ENCODE assay signal across 1 cellular context in the genomic region with DNA sequence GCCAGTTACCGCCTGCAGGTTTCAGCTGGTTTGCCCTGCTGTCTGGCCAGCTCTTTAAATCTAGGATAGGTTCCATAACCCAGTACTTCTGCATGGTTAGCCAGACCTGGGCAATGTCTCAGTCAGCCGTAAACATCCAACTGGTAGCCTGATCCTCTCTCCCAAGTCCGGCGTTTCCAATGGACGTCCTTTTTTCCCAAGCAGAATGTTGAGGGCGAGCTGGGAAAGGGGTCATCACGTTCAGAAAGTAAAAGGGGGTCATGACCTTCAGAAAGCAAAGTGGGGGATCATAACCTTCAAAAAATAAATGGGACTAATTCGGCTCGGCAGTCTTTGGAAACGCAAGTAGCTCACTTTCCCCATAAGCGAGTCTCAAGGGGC.
TF ChIP-seq lines count a peak whose summit lies in the region.

No MANE protein-coding gene starts in this region.

TF ChIP-seq in GM23338, 12 proteins besides CTCF, POLR2A, EP300 and RAD21:
- TF ChIP-seq EZH2 (IDR thresholded peaks at IDR 0.05; ENCODE audit: low read depth, unreplicated experiment) (no peak), ZNF331 (CRISPR knock-in tag; IDR thresholded peaks at IDR 0.05; ENCODE audit: low read depth) (no peak), ZNF114 (CRISPR knock-in tag; IDR thresholded peaks at IDR 0.05) (no peak), JUNB (IDR thresholded peaks at IDR 0.05; ENCODE audit: unreplicated experiment) (no peak), CREB1 (CRISPR knock-in tag; IDR thresholded peaks at IDR 0.05; ENCODE audit: low read depth) (no peak), EZH2phosphoT487 (IDR thresholded peaks at IDR 0.05; ENCODE audit: unreplicated experiment) (no peak), NANOG (IDR thresholded peaks at IDR 0.05; ENCODE audit: borderline replicate concordance) (no peak), POLR2AphosphoS5 (IDR thresholded peaks at IDR 0.05; ENCODE audit: low read depth) (no peak), STAT1 (IDR thresholded peaks at IDR 0.05; ENCODE audit: unreplicated experiment) (no peak)
- TF ChIP-seq, protein P1, sequence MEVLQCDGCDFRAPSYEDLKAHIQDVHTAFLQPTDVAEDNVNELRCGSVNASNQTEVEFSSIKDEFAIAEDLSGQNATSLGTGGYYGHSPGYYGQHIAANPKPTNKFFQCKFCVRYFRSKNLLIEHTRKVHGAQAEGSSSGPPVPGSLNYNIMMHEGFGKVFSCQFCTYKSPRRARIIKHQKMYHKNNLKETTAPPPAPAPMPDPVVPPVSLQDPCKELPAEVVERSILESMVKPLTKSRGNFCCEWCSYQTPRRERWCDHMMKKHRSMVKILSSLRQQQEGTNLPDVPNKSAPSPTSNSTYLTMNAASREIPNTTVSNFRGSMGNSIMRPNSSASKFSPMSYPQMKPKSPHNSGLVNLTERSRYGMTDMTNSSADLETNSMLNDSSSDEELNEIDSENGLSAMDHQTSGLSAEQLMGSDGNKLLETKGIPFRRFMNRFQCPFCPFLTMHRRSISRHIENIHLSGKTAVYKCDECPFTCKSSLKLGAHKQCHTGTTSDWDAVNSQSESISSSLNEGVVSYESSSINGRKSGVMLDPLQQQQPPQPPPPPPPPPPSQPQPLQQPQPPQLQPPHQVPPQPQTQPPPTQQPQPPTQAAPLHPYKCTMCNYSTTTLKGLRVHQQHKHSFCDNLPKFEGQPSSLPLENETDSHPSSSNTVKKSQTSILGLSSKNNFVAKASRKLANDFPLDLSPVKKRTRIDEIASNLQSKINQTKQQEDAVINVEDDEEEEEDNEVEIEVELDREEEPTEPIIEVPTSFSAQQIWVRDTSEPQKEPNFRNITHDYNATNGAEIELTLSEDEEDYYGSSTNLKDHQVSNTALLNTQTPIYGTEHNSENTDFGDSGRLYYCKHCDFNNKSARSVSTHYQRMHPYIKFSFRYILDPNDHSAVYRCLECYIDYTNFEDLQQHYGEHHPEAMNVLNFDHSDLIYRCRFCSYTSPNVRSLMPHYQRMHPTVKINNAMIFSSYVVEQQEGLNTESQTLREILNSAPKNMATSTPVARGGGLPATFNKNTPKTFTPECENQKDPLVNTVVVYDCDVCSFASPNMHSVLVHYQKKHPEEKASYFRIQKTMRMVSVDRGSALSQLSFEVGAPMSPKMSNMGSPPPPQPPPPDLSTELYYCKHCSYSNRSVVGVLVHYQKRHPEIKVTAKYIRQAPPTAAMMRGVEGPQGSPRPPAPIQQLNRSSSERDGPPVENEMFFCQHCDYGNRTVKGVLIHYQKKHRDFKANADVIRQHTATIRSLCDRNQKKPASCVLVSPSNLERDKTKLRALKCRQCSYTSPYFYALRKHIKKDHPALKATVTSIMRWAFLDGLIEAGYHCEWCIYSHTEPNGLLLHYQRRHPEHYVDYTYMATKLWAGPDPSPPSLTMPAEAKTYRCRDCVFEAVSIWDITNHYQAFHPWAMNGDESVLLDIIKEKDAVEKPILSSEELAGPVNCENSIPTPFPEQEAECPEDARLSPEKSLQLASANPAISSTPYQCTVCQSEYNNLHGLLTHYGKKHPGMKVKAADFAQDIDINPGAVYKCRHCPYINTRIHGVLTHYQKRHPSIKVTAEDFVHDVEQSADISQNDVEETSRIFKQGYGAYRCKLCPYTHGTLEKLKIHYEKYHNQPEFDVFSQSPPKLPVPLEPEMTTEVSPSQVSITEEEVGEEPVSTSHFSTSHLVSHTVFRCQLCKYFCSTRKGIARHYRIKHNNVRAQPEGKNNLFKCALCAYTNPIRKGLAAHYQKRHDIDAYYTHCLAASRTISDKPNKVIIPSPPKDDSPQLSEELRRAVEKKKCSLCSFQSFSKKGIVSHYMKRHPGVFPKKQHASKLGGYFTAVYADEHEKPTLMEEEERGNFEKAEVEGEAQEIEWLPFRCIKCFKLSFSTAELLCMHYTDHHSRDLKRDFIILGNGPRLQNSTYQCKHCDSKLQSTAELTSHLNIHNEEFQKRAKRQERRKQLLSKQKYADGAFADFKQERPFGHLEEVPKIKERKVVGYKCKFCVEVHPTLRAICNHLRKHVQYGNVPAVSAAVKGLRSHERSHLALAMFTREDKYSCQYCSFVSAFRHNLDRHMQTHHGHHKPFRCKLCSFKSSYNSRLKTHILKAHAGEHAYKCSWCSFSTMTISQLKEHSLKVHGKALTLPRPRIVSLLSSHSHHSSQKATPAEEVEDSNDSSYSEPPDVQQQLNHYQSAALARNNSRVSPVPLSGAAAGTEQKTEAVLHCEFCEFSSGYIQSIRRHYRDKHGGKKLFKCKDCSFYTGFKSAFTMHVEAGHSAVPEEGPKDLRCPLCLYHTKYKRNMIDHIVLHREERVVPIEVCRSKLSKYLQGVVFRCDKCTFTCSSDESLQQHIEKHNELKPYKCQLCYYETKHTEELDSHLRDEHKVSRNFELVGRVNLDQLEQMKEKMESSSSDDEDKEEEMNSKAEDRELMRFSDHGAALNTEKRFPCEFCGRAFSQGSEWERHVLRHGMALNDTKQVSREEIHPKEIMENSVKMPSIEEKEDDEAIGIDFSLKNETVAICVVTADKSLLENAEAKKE (CRISPR knock-in tag; IDR thresholded peaks at IDR 0.05): no peak
- TF ChIP-seq, protein P2, sequence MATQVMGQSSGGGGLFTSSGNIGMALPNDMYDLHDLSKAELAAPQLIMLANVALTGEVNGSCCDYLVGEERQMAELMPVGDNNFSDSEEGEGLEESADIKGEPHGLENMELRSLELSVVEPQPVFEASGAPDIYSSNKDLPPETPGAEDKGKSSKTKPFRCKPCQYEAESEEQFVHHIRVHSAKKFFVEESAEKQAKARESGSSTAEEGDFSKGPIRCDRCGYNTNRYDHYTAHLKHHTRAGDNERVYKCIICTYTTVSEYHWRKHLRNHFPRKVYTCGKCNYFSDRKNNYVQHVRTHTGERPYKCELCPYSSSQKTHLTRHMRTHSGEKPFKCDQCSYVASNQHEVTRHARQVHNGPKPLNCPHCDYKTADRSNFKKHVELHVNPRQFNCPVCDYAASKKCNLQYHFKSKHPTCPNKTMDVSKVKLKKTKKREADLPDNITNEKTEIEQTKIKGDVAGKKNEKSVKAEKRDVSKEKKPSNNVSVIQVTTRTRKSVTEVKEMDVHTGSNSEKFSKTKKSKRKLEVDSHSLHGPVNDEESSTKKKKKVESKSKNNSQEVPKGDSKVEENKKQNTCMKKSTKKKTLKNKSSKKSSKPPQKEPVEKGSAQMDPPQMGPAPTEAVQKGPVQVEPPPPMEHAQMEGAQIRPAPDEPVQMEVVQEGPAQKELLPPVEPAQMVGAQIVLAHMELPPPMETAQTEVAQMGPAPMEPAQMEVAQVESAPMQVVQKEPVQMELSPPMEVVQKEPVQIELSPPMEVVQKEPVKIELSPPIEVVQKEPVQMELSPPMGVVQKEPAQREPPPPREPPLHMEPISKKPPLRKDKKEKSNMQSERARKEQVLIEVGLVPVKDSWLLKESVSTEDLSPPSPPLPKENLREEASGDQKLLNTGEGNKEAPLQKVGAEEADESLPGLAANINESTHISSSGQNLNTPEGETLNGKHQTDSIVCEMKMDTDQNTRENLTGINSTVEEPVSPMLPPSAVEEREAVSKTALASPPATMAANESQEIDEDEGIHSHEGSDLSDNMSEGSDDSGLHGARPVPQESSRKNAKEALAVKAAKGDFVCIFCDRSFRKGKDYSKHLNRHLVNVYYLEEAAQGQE (IDR thresholded peaks at IDR 0.05; ENCODE audit: unreplicated experiment): no peak
- TF ChIP-seq, protein P3, sequence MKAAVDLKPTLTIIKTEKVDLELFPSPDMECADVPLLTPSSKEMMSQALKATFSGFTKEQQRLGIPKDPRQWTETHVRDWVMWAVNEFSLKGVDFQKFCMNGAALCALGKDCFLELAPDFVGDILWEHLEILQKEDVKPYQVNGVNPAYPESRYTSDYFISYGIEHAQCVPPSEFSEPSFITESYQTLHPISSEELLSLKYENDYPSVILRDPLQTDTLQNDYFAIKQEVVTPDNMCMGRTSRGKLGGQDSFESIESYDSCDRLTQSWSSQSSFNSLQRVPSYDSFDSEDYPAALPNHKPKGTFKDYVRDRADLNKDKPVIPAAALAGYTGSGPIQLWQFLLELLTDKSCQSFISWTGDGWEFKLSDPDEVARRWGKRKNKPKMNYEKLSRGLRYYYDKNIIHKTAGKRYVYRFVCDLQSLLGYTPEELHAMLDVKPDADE (IDR thresholded peaks at IDR 0.05): no peak
